ENCODE assay signal across 8 cellular contexts in genomic region chr14:36604757-36605505, GRCh38. TPM values are rescaled to one million over a fixed set of nuclear protein-coding genes. Genes with fewer than 3 reads are reported as not detected.
DNase-seq lines count a peak whose midpoint lies in the region; ATAC-seq and TF ChIP-seq lines count a peak whose summit lies in the region.

No MANE protein-coding gene starts in this region.

- H3K27me3 Mint-ChIP-seq in activated CD4-positive, alpha-beta memory T cell treated with anti-CD3 and anti-CD28 coated beads, Interleukin-2, amount 10 ng/mL, durations not matched to agents 7 days and 5 days = peaks cover 3% of the 10 kb centered on the region

- peak; percentile 85 for TF ChIP-seq CTCF in retinal pigment epithelial cell (conservative IDR thresholded peaks at IDR 0.05; ENCODE audit: low read depth, low read length)

- no peak overlapping the region for H3K4me3 Mint-ChIP-seq in activated CD4-positive, alpha-beta memory T cell treated with anti-CD3 and anti-CD28 coated beads, Interleukin-2, amount 10 ng/mL, durations not matched to agents 7 days and 5 days

- CTCF ChIA-PET in activated CD4-positive, alpha-beta memory T cell treated with anti-CD3 and anti-CD28 coated beads, Interleukin-2, amount 10 ng/mL, durations not matched to agents 7 days and 5 days (lab: Charles Lee) = interaction anchor here (0.8 to 3.2 kb wide), 6 partner anchors 8 to 535 kb away, joined by 3 to 22 read pairs (median 8); no protein-coding TSS in a partner anchor

- peak; percentile 94 for ATAC-seq in GM19351 (IDR thresholded peaks at IDR 0.05; ENCODE audit: unreplicated experiment)
- peak; percentile 79 for ATAC-seq in HG03571 (IDR thresholded peaks at IDR 0.05; ENCODE audit: unreplicated experiment)

- no peaks in the 10 kb centered on the region for H3K9me3 Mint-ChIP-seq in activated CD4-positive, alpha-beta memory T cell treated with anti-CD3 and anti-CD28 coated beads, Interleukin-2, amount 10 ng/mL, durations not matched to agents 7 days and 5 days

- no peaks in the 10 kb centered on the region for H3K4me1 Mint-ChIP-seq in activated CD4-positive, alpha-beta memory T cell treated with anti-CD3 and anti-CD28 coated beads, Interleukin-2, amount 10 ng/mL, durations not matched to agents 7 days and 5 days

- no peak overlapping the region for H3K4me3 ChIP-seq in retinal pigment epithelial cell (ENCODE audit: low read length)

- POLR2A ChIA-PET in activated CD4-positive, alpha-beta memory T cell treated with anti-CD3 and anti-CD28 coated beads, Interleukin-2, amount 10 ng/mL, durations not matched to agents 7 days and 5 days (lab: Charles Lee) = no interaction called here

- H3K27ac Mint-ChIP-seq in activated CD4-positive, alpha-beta memory T cell treated with anti-CD3 and anti-CD28 coated beads, Interleukin-2, amount 10 ng/mL, durations not matched to agents 7 days and 5 days = no peak overlapping the region

- DNase-seq in DMS 273 (lab: John Stamatoyannopoulos, UW; ENCODE audit: unreplicated experiment) = peak; percentile 87
- DNase-seq in NCI-H446 (lab: John Stamatoyannopoulos, UW) = peak; percentile 93 to 94
- peak; percentile 29 for DNase-seq in activated CD4-positive, alpha-beta memory T cell treated with anti-CD3 and anti-CD28 coated beads, Interleukin-2, amount 10 ng/mL, durations not matched to agents 7 days and 5 days
- DNase-seq in glomerular visceral epithelial cell (ENCODE audit: extremely low spot score) = peak; percentile 67
- DNase-seq in retinal pigment epithelial cell (ENCODE audit: low read depth) = peak; percentile 12
- no peak for DNase-seq in activated CD4-positive, CD25-positive, alpha-beta regulatory T cell (lab: John Stamatoyannopoulos, UW)

- H3K36me3 Mint-ChIP-seq in activated CD4-positive, alpha-beta memory T cell treated with anti-CD3 and anti-CD28 coated beads, Interleukin-2, amount 10 ng/mL, durations not matched to agents 7 days and 5 days (ENCODE audit: low read depth) = no peaks in the 10 kb centered on the region

RNA-seq across cellular contexts. Expression of gene NKX2-8, which starts 22.5 kb away (rescaled TPM):
- not detected for total RNA-seq in activated CD4-positive, alpha-beta memory T cell treated with anti-CD3 and anti-CD28 coated beads, Interleukin-2, amount 10 ng/mL, durations not matched to agents 7 days and 5 days

RNA-seq across cellular contexts. Expression of gene PAX9, which starts 56.7 kb away (rescaled TPM):
- not detected for total RNA-seq in activated CD4-positive, alpha-beta memory T cell treated with anti-CD3 and anti-CD28 coated beads, Interleukin-2, amount 10 ng/mL, durations not matched to agents 7 days and 5 days

Comparison
In these comparisons a context has a peak if more than half of its experiments do, and no peak if none do; other contexts are left out.
1. DNase-seq: peak in DMS 273 (single experiment), NCI-H446 (2 of 2), activated CD4-positive, alpha-beta memory T cell treated with anti-CD3 and anti-CD28 coated beads, Interleukin-2, amount 10 ng/mL, durations not matched to agents 7 days and 5 days (single experiment), glomerular visceral epithelial cell (single experiment) and retinal pigment epithelial cell (single experiment); none in activated CD4-positive, CD25-positive, alpha-beta regulatory T cell (0 of 4).